Comparison of ENCODE assay signal across 18 cellular contexts in the genomic region with DNA sequence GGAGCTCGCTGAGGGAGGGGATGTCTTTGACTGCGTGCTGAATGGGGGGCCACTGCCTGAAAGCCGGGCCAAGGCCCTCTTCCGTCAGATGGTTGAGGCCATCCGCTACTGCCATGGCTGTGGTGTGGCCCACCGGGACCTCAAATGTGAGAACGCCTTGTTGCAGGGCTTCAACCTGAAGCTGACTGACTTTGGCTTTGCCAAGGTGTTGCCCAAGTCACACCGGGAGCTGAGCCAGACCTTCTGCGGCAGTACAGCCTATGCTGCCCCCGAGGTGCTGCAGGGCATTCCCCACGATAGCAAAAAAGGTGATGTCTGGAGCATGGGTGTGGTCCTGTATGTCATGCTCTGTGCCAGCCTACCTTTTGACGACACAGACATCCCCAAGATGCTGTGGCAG.
"Had no signal": no experiment of that assay in that cellular context is flagged by ENCODE, and none has a peak within 500 bp of the region (broad histone marks: within the 10 kb centered on the region; RNA-seq: fewer than 3 reads in every experiment).

No MANE protein-coding gene starts in this region.

- H3K4me2 ChIP-seq: hepatocyte had no signal

- H3K9me3 ChIP-seq: body of pancreas, lower lobe of right lung, tibial artery had no signal

- H3K4me3 ChIP-seq: body of pancreas, hepatocyte, lower lobe of right lung, tibial artery had no signal

- H3K27ac ChIP-seq: body of pancreas, hepatocyte, lower lobe of right lung, tibial artery had no signal

- H3K79me2 ChIP-seq: hepatocyte had no signal

- DNase-seq: activated CD4-positive, alpha-beta T cell treated with anti-CD3 and anti-CD28 coated beads for 36 hours; activated CD4-positive, alpha-beta T cell treated with anti-CD3 and anti-CD28 coated beads, Interleukin-2, amount 50 U/mL, for 48 hours; activated naive CD8-positive, alpha-beta T cell treated with anti-CD3 and anti-CD28 coated beads, Interleukin-2, amount 10 ng/mL, durations not matched to agents 7 days and 5 days; activated T-cell treated with anti-CD3 and anti-CD28 coated beads for 4 hours; effector memory CD8-positive, alpha-beta T cell; left cardiac atrium; lower lobe of right lung; midbrain; nephron progenitor cell; nucleus accumbens; retina; stimulated activated CD4-positive, alpha-beta T cell treated with anti-CD3 and anti-CD28 coated beads, Interleukin-2, amount 100 ng/mL, for 24 hours; stimulated activated naive CD4-positive, alpha-beta T cell treated with Interleukin-2 at 50 U/mL for 16 hours; tibial artery had no signal

- FAIRE-seq: urothelium cell line had no signal

- ATAC-seq: activated CD4-positive, alpha-beta T cell treated with anti-CD3 and anti-CD28 coated beads for 36 hours; body of pancreas; effector memory CD8-positive, alpha-beta T cell; left cardiac atrium; WTC11 had no signal

- H2AFZ ChIP-seq: hepatocyte had no signal

- H3K27me3 ChIP-seq: body of pancreas, hepatocyte, tibial artery had no signal
